Comparison of ENCODE assay signal across 13 cellular contexts in genomic region chr1:112388436-112388835, GRCh38. TPM values are rescaled to one million over a fixed set of nuclear protein-coding genes. Genes with fewer than 3 reads are reported as not detected.
DNase-seq lines count a peak whose midpoint lies in the region; ATAC-seq, FAIRE-seq and TF ChIP-seq lines count a peak whose summit lies in the region.
"Had no signal": no experiment of that assay in that cellular context is flagged by ENCODE, and none has a peak within 500 bp of the region (broad histone marks: within the 10 kb centered on the region; RNA-seq: fewer than 3 reads in every experiment).

No MANE protein-coding gene starts in this region.

- H4K20me1 ChIP-seq in HepG2 (ENCODE audit: insufficient read depth, low read length) = no peaks in the 10 kb centered on the region

- no peak overlapping the region for H3K4me3 Mint-ChIP-seq in stimulated activated effector memory CD8-positive, alpha-beta T cell treated with anti-CD3 and anti-CD28 coated beads, Interleukin-12 subunit alpha, Interleukin-12 subunit beta, amount 100 ng/mL, for 72 hours
- H3K4me3 Mint-ChIP-seq in activated T-helper 1 cell treated with anti-CD3 and anti-CD28 coated beads, Interleukin-12 subunit alpha, Interleukin-12 subunit beta, Interleukin-2, Interleukin-4 antibody, amounts not matched to agents 30 ng/mL and 10 ng/mL and 1 ng/mL, durations not matched to agents 14 hours and 24 hours and 36 hours = no peak overlapping the region
- H3K4me3 Mint-ChIP-seq: activated B cell treated with CpG ODN at 0.5 μM for 24 hours, memory B cell had no signal

- H3K36me3 Mint-ChIP-seq in stimulated activated effector memory CD8-positive, alpha-beta T cell treated with anti-CD3 and anti-CD28 coated beads, Interleukin-12 subunit alpha, Interleukin-12 subunit beta, amount 100 ng/mL, for 72 hours = no peaks in the 10 kb centered on the region
- no peaks in the 10 kb centered on the region for H3K36me3 Mint-ChIP-seq in activated T-helper 1 cell treated with anti-CD3 and anti-CD28 coated beads, Interleukin-12 subunit alpha, Interleukin-12 subunit beta, Interleukin-2, Interleukin-4 antibody, amounts not matched to agents 30 ng/mL and 10 ng/mL and 1 ng/mL, durations not matched to agents 14 hours and 24 hours and 36 hours (ENCODE audit: low read depth)
- H3K36me3 Mint-ChIP-seq: memory B cell had no signal

- TF ChIP-seq CTCF in HepG2 (CRISPR knock-in tag; IDR thresholded peaks at IDR 0.05) (no peak), right lobe of liver (IDR thresholded peaks at IDR 0.05) (no peak), brain microvascular endothelial cell (IDR thresholded peaks at IDR 0.05; ENCODE audit: low read depth, low read length, missing control alignments) (no peak), upper lobe of left lung (IDR thresholded peaks at IDR 0.05) (no peak)

- in situ Hi-C loops in HepG2 (cut with HindIII; ENCODE audit: extremely low pct_ligation_motif_present, low pct_unique_long_range_greater_than_20kb) (no loop called here), brain microvascular endothelial cell (cut with HindIII; ENCODE audit: low pct_ligation_motif_present, low sequenced_read_pairs) (no loop called here)

- H3K4me1 ChIP-seq in HepG2 (ENCODE audit: insufficient read depth, low read length) (peaks cover 53% of the 10 kb centered on the region), right lobe of liver (no peaks in the 10 kb centered on the region), aorta (ENCODE audit: control insufficient read depth in 1 of 2, insufficient read depth in 2 of 2, low read length in 2 of 2) (no peaks in the 10 kb centered on the region), upper lobe of left lung (peaks cover 5 to 21% (median 18%) of the 10 kb centered on the region in 4 donors)

- TF ChIP-seq EP300 in HepG2 (IDR thresholded peaks at IDR 0.05; ENCODE audit: low read depth in 2 of 2, low read length in 2 of 2) = no peak
- no peak for TF ChIP-seq EP300 in HepG2 (CRISPR knock-in tag; IDR thresholded peaks at IDR 0.05; ENCODE audit: borderline replicate concordance)
- no peak for TF ChIP-seq EP300 in upper lobe of left lung (IDR thresholded peaks at IDR 0.05)

- intact Hi-C loops in HepG2 (cut with micrococcal nuclease; ENCODE audit: unreplicated experiment) (no loop called here), right lobe of liver (cut with DNase I) (loop anchor here in 1 of 2 donors (10.0 kb wide), 1 partner anchor 306 kb away; no protein-coding TSS in a partner anchor), aorta (cut with DNase I) (no loop called here)
- intact Hi-C loops in activated T-helper 1 cell treated with anti-CD3 and anti-CD28 coated beads, Interleukin-12 subunit alpha, Interleukin-12 subunit beta, Interleukin-2, Interleukin-4 antibody, amounts not matched to agents 30 ng/mL and 10 ng/mL and 1 ng/mL, durations not matched to agents 14 hours and 24 hours and 36 hours (cut with micrococcal nuclease) = no loop called here

- H3K9ac ChIP-seq in HepG2 (ENCODE audit: insufficient read depth, low read depth, low read length) = no peak overlapping the region

- no peaks in the 10 kb centered on the region for H3K79me2 ChIP-seq in HepG2 (ENCODE audit: insufficient read depth, low read length)

- 2% methylated on average over 3 of the region's 3 CpGs for WGBS in HepG2 (ENCODE audit: low lambda C conversion rate)
- 33% methylated on average over 3 of the region's 3 CpGs for WGBS in right lobe of liver (ENCODE audit: insufficient coverage, low coverage, low lambda C conversion rate, missing lambda C conversion rate)
- WGBS in aorta, 2 donors = 22 to 26% methylated on average over 3 of the region's 3 CpGs
- WGBS in upper lobe of left lung, 2 donors = 33 to 48% methylated on average over 3 of the region's 3 CpGs

- H3K9me3 ChIP-seq in HepG2 (ENCODE audit: low read length) = no peaks in the 10 kb centered on the region
- no peaks in the 10 kb centered on the region for H3K9me3 ChIP-seq in right lobe of liver
- H3K9me3 ChIP-seq in aorta (ENCODE audit: control insufficient read depth, low read length) = no peaks in the 10 kb centered on the region
- H3K9me3 ChIP-seq in upper lobe of left lung = no peaks in the 10 kb centered on the region

- no peak overlapping the region for H2AFZ ChIP-seq in HepG2 (ENCODE audit: low read length)

- POLR2A ChIA-PET in HepG2 (lab: Yijun Ruan, JAX) = no interaction called here

- ATAC-seq in HepG2 (no peak), right lobe of liver (no peak), aorta (ENCODE audit: low FRiP score) (no peak), upper lobe of left lung (ENCODE audit: low FRiP score in 2 of 2) (no peak)
- ATAC-seq in stimulated activated effector memory CD8-positive, alpha-beta T cell treated with anti-CD3 and anti-CD28 coated beads, Interleukin-12 subunit alpha, Interleukin-12 subunit beta, amount 100 ng/mL, for 72 hours = no peak

- CTCF ChIA-PET in HepG2 (lab: Yijun Ruan, JAX; ENCODE audit: low intra/inter-chr PET ratio, low total read pairs) = no interaction called here

- H3K4me1 Mint-ChIP-seq in stimulated activated effector memory CD8-positive, alpha-beta T cell treated with anti-CD3 and anti-CD28 coated beads, Interleukin-12 subunit alpha, Interleukin-12 subunit beta, amount 100 ng/mL, for 72 hours = peaks cover 10% of the 10 kb centered on the region
- peaks cover 16% of the 10 kb centered on the region for H3K4me1 Mint-ChIP-seq in activated T-helper 1 cell treated with anti-CD3 and anti-CD28 coated beads, Interleukin-12 subunit alpha, Interleukin-12 subunit beta, Interleukin-2, Interleukin-4 antibody, amounts not matched to agents 30 ng/mL and 10 ng/mL and 1 ng/mL, durations not matched to agents 14 hours and 24 hours and 36 hours (ENCODE audit: low read depth)

- H3K27me3 ChIP-seq in HepG2 (ENCODE audit: control insufficient read depth in 1 of 2, insufficient read depth in 2 of 2, low read length in 2 of 2) (peaks cover 0 to 9% of the 10 kb centered on the region in 2 experiments; a peak in 1 of 5 replicates), right lobe of liver (no peaks in the 10 kb centered on the region), brain microvascular endothelial cell (replicated peaks) (no peaks in the 10 kb centered on the region), aorta (ENCODE audit: control insufficient read depth in 1 of 2, insufficient read depth in 2 of 2, low read length in 1 of 2) (no peaks in the 10 kb centered on the region), upper lobe of left lung (no peaks in the 10 kb centered on the region)

- H3K4me3 ChIP-seq in HepG2 (replicated peaks in 1 of 3; ENCODE audit: insufficient read depth in 1 of 3, low read depth in 2 of 3, low read length in 3 of 3) = no peak overlapping the region
- H3K4me3 ChIP-seq in right lobe of liver = no peak overlapping the region
- no peak overlapping the region for H3K4me3 ChIP-seq in brain microvascular endothelial cell (ENCODE audit: low read depth, low read length)
- no peak overlapping the region for H3K4me3 ChIP-seq in aorta (ENCODE audit: low read length in 2 of 2)
- H3K4me3 ChIP-seq in upper lobe of left lung = no peak overlapping the region

- no peaks in the 10 kb centered on the region for H3K36me3 ChIP-seq in HepG2 (replicated peaks in 1 of 2; ENCODE audit: control insufficient read depth in 1 of 2, insufficient read depth in 2 of 2, low read length in 2 of 2)
- H3K36me3 ChIP-seq in right lobe of liver = no peaks in the 10 kb centered on the region
- H3K36me3 ChIP-seq in brain microvascular endothelial cell (replicated peaks) = no peaks in the 10 kb centered on the region
- no peaks in the 10 kb centered on the region for H3K36me3 ChIP-seq in aorta (ENCODE audit: control insufficient read depth in 1 of 2, insufficient read depth in 2 of 2, low read length in 1 of 2)
- no peaks in the 10 kb centered on the region for H3K36me3 ChIP-seq in upper lobe of left lung

- peak overlapping the region; percentile 37 for H3K4me2 ChIP-seq in HepG2 (ENCODE audit: low read depth, low read length)

- FAIRE-seq in HepG2 (lab: Jason Lieb, UNC) = no peak

- no peaks in the 10 kb centered on the region for H3K9me3 Mint-ChIP-seq in stimulated activated effector memory CD8-positive, alpha-beta T cell treated with anti-CD3 and anti-CD28 coated beads, Interleukin-12 subunit alpha, Interleukin-12 subunit beta, amount 100 ng/mL, for 72 hours
- no peaks in the 10 kb centered on the region for H3K9me3 Mint-ChIP-seq in activated T-helper 1 cell treated with anti-CD3 and anti-CD28 coated beads, Interleukin-12 subunit alpha, Interleukin-12 subunit beta, Interleukin-2, Interleukin-4 antibody, amounts not matched to agents 30 ng/mL and 10 ng/mL and 1 ng/mL, durations not matched to agents 14 hours and 24 hours and 36 hours
- H3K9me3 Mint-ChIP-seq: activated B cell treated with CpG ODN at 0.5 μM for 24 hours, memory B cell had no signal

- H3K27me3 Mint-ChIP-seq in activated T-helper 1 cell treated with anti-CD3 and anti-CD28 coated beads, Interleukin-12 subunit alpha, Interleukin-12 subunit beta, Interleukin-2, Interleukin-4 antibody, amounts not matched to agents 30 ng/mL and 10 ng/mL and 1 ng/mL, durations not matched to agents 14 hours and 24 hours and 36 hours (ENCODE audit: insufficient read depth) = peaks cover 5% of the 10 kb centered on the region

- no TSS peak for BruUV-seq in HepG2 (replicated peaks; lab: Mats Ljungman, UMichigan)

- no peak overlapping the region for H3K27ac Mint-ChIP-seq in stimulated activated effector memory CD8-positive, alpha-beta T cell treated with anti-CD3 and anti-CD28 coated beads, Interleukin-12 subunit alpha, Interleukin-12 subunit beta, amount 100 ng/mL, for 72 hours
- H3K27ac Mint-ChIP-seq in activated T-helper 1 cell treated with anti-CD3 and anti-CD28 coated beads, Interleukin-12 subunit alpha, Interleukin-12 subunit beta, Interleukin-2, Interleukin-4 antibody, amounts not matched to agents 30 ng/mL and 10 ng/mL and 1 ng/mL, durations not matched to agents 14 hours and 24 hours and 36 hours = no peak overlapping the region
- H3K27ac Mint-ChIP-seq: activated B cell treated with CpG ODN at 0.5 μM for 24 hours had no signal

- H3K27ac ChIP-seq in HepG2 (ENCODE audit: extremely low read length, insufficient read depth, low read length) = no peak overlapping the region
- H3K27ac ChIP-seq in right lobe of liver = no peak overlapping the region
- peak overlapping the region; percentile 47 for H3K27ac ChIP-seq in brain microvascular endothelial cell
- peak overlapping the region; percentile 37 to 68 for H3K27ac ChIP-seq in aorta (ENCODE audit: low read depth in 1 of 2, low read length in 2 of 2)
- no peak overlapping the region for H3K27ac ChIP-seq in upper lobe of left lung

- TF ChIP-seq POLR2A in HepG2 (IDR thresholded peaks at IDR 0.05; ENCODE audit: insufficient read depth in 1 of 2, low read depth in 2 of 2, low read length in 2 of 2) (no peak), right lobe of liver (IDR thresholded peaks at IDR 0.05) (no peak), upper lobe of left lung (IDR thresholded peaks at IDR 0.05) (no peak)

- DNase-seq in HepG2 (ENCODE audit: low spot score) = no peak
- no peak for DNase-seq in right lobe of liver
- DNase-seq in brain microvascular endothelial cell = peak; percentile 45
- peak; percentile 48 for DNase-seq in kidney tubule cell (ENCODE audit: low spot score)
- DNase-seq in aorta = no peak
- DNase-seq in stimulated activated effector memory CD8-positive, alpha-beta T cell treated with anti-CD3 and anti-CD28 coated beads, Interleukin-12 subunit alpha, Interleukin-12 subunit beta, amount 100 ng/mL, for 72 hours (ENCODE audit: low spot score in 2 of 2) = no peak
- DNase-seq in upper lobe of left lung = no peak
- DNase-seq in activated T-helper 1 cell treated with anti-CD3 and anti-CD28 coated beads, Interleukin-12 subunit alpha, Interleukin-12 subunit beta, Interleukin-2, Interleukin-4 antibody, amounts not matched to agents 30 ng/mL and 10 ng/mL and 1 ng/mL, durations not matched to agents 14 hours and 24 hours and 36 hours (ENCODE audit: low spot score) = no peak
- DNase-seq: activated B cell treated with CpG ODN at 0.5 μM for 24 hours, cortex of kidney, KG1, NCI-H446 had no signal

- no peak for TF ChIP-seq RAD21 in HepG2 (CRISPR knock-in tag; IDR thresholded peaks at IDR 0.05)

RNA-seq across cellular contexts. Expression of gene CTTNBP2NL, which starts 7.6 kb away (rescaled TPM):
- total RNA-seq in HepG2 (2016; rRNA removed; fragmentation: Illumina TruSeq; extraction: Trizol) (4.1 and 6.1 TPM in 2 replicates), right lobe of liver (1 to 10 TPM; 3.5 to 8.1 (median 4.8) TPM), aorta (10 to 100 TPM; 59.2 to 65.8 TPM), upper lobe of left lung (10 to 100 TPM; 33.1 to 95.3 (median 53.7) TPM)
- 0.79 and 1.0 TPM in 2 replicates for total RNA-seq in HepG2 (2016; cell fraction: cytosol; rRNA removed; fragmentation: Illumina TruSeq; extraction: Trizol; ENCODE audit: low read depth)
- 3.9 and 7.0 TPM in 2 replicates for total RNA-seq in HepG2 (2016; cell fraction: insoluble cytoplasmic fraction; rRNA removed; fragmentation: Illumina TruSeq; extraction: Trizol)
- total RNA-seq in HepG2 (2016; cell fraction: membrane; rRNA removed; fragmentation: Illumina TruSeq; extraction: Trizol) = 2.7 and 3.0 TPM in 2 replicates
- 3.4 and 3.8 TPM in 2 replicates for total RNA-seq in HepG2 (2016; cell fraction: nucleus; rRNA removed; fragmentation: Illumina TruSeq; extraction: Trizol)
- polyA plus RNA-seq in HepG2 (2011; rRNA removed) (2.1 and 3.0 TPM in 2 replicates), aorta (1 to 10 TPM; 7.9 to 9.5 TPM)
- polyA plus RNA-seq in HepG2 (2011; cell fraction: cytosol; rRNA removed) = 1.1 and 2.2 TPM in 2 replicates
- polyA plus RNA-seq in HepG2 (2011; cell fraction: nucleus; rRNA removed) = 3.2 and 3.8 TPM in 2 replicates
- polyA plus RNA-seq in HepG2 (2012) = 3.3 and 3.8 TPM in 2 replicates
- polyA plus RNA-seq in HepG2 (2016; cell fraction: cytosol; fragmentation: Illumina TruSeq; extraction: Trizol; ENCODE audit: low read depth) = 0.33 and 0.38 TPM in 2 replicates
- polyA plus RNA-seq in HepG2 (2016; cell fraction: insoluble cytoplasmic fraction; fragmentation: Illumina TruSeq; extraction: Trizol; ENCODE audit: low read depth) = 4.1 and 4.2 TPM in 2 replicates
- 0.71 and 0.99 TPM in 2 replicates for polyA plus RNA-seq in HepG2 (2016; cell fraction: membrane; fragmentation: Illumina TruSeq; extraction: Trizol; ENCODE audit: low read depth)
- polyA plus RNA-seq in HepG2 (2016; cell fraction: nucleus; fragmentation: Illumina TruSeq; extraction: Trizol; ENCODE audit: insufficient read depth, low read depth) = 2.9 and 4.9 TPM in 2 replicates
- polyA minus RNA-seq in HepG2 (2011; rRNA and poly(A)+ RNA removed; ENCODE audit: low replicate concordance) = 6.0 and 23.5 TPM in 2 replicates
- 2.5 and 3.6 TPM in 2 replicates for polyA minus RNA-seq in HepG2 (2011; cell fraction: cytosol; rRNA and poly(A)+ RNA removed)
- polyA minus RNA-seq in HepG2 (2011; cell fraction: nucleus; rRNA and poly(A)+ RNA removed) = 17.0 and 19.6 TPM in 2 replicates
- 3.9 and 4.7 TPM in 2 replicates for total RNA-seq in activated T-helper 1 cell treated with anti-CD3 and anti-CD28 coated beads, Interleukin-12 subunit alpha, Interleukin-12 subunit beta, Interleukin-2, Interleukin-4 antibody, amounts not matched to agents 30 ng/mL and 10 ng/mL and 1 ng/mL, durations not matched to agents 14 hours and 24 hours and 36 hours

Comparison
In these comparisons a context has a peak if more than half of its experiments do, and no peak if none do; other contexts are left out.
1. DNase-seq: peak in brain microvascular endothelial cell (single experiment) and kidney tubule cell (single experiment); none in HepG2 (single experiment), right lobe of liver (0 of 3), aorta (0 of 2), stimulated activated effector memory CD8-positive, alpha-beta T cell treated with anti-CD3 and anti-CD28 coated beads, Interleukin-12 subunit alpha, Interleukin-12 subunit beta, amount 100 ng/mL, for 72 hours (0 of 2), upper lobe of left lung (0 of 2) and activated T-helper 1 cell treated with anti-CD3 and anti-CD28 coated beads, Interleukin-12 subunit alpha, Interleukin-12 subunit beta, Interleukin-2, Interleukin-4 antibody, amounts not matched to agents 30 ng/mL and 10 ng/mL and 1 ng/mL, durations not matched to agents 14 hours and 24 hours and 36 hours (single experiment).
2. H3K27ac ChIP-seq: peak in brain microvascular endothelial cell (single experiment) and aorta (2 of 2); none in HepG2 (single experiment), right lobe of liver (0 of 3) and upper lobe of left lung (0 of 4).